ENCODE assay signal across 23 cellular contexts in genomic region chr16:53057658-53058057, GRCh38. TPM values are rescaled to one million over a fixed set of nuclear protein-coding genes. Genes with fewer than 3 reads are reported as not detected.
DNase-seq lines count a peak whose midpoint lies in the region; ATAC-seq and TF ChIP-seq lines count a peak whose summit lies in the region.
"Had no signal": no experiment of that assay in that cellular context is flagged by ENCODE, and none has a peak within 500 bp of the region (broad histone marks: within the 10 kb centered on the region; RNA-seq: fewer than 3 reads in every experiment).

No MANE protein-coding gene starts in this region.

- H3K14ac ChIP-seq in IMR-90 (replicated peaks; ENCODE audit: low read depth, low read length), result 0 out of 2 replicates have a peak overlapping the region, but pooled peaks have one; percentile 62

- H3K9me3 Mint-ChIP-seq in endothelial cell (ENCODE audit: unreplicated experiment), result no peaks in the 10 kb centered on the region
- H3K9me3 Mint-ChIP-seq: activated T-cell treated with anti-CD3 and anti-CD28 coated beads, Interleukin-2, amount 50 U/mL, for 24 hours; naive thymus-derived CD8-positive, alpha-beta T cell; T-helper 1 cell treated with Interleukin-12 subunit alpha and Interleukin-12 subunit beta and Interleukin-4 antibody, amounts not matched to agents 30 μg/mL and 1 μg/mL, for 36 hours had no signal

- H3K27me3 ChIP-seq in IMR-90 (ENCODE audit: control insufficient read depth, insufficient read depth, low read length), result no peaks in the 10 kb centered on the region
- no peaks in the 10 kb centered on the region for H3K27me3 ChIP-seq in smooth muscle cell (ENCODE audit: low read depth)
- H3K27me3 ChIP-seq: brain microvascular endothelial cell, MG63 had no signal

- in situ Hi-C loops in IMR-90 (cut with MboI; ENCODE audit: low sequenced_read_pairs), result loop anchor here (10.0 to 25.0 kb wide), 4 partner anchors 97 to 1170 kb away; partner anchors contain the start of gene RBL2

- H3K27ac ChIP-seq in IMR-90 (ENCODE audit: insufficient read depth, low read length) (no peak overlapping the region), OCI-LY7 (ENCODE audit: low read depth, low read length, poor library complexity, severe bottlenecking) (peak overlapping the region; percentile 92), smooth muscle cell (ENCODE audit: low read depth) (peak overlapping the region; percentile 23)
- H3K27ac ChIP-seq: brain microvascular endothelial cell, SK-N-MC had no signal

- POLR2A ChIA-PET in IMR-90 (lab: Charles Lee; ENCODE audit: unreplicated experiment), result no interaction called here
- POLR2A ChIA-PET in OCI-LY7 (lab: Charles Lee), result interaction anchor here (1.0 to 6.0 kb wide), 7 partner anchors 9 to 151 kb away, joined by 3 to 77 read pairs (median 9); no protein-coding TSS in a partner anchor

- BruUV-seq in IMR-90 (replicated peaks; lab: Mats Ljungman, UMichigan) (no TSS peak), OCI-LY7 (replicated peaks; lab: Mats Ljungman, UMichigan) (no TSS peak)

- peak overlapping the region; percentile 14; the same call in 1 of the 2 replicates for H3K4ac ChIP-seq in IMR-90 (ENCODE audit: low read depth, low read length)

- no peak for DNase-seq in IMR-90
- no peak for DNase-seq in OCI-LY7 (ENCODE audit: low spot score)
- DNase-seq in endothelial cell (ENCODE audit: low spot score), result no peak
- DNase-seq in smooth muscle cell (lab: John Stamatoyannopoulos, UW; ENCODE audit: unreplicated experiment), result no peak
- DNase-seq in ureter (ENCODE audit: low spot score), result no peak
- no peak for DNase-seq in UCSD-AML1 (lab: John Stamatoyannopoulos, UW; ENCODE audit: unreplicated experiment)
- no peak for DNase-seq in cerebellum (ENCODE audit: low spot score)
- DNase-seq: activated CD4-positive, alpha-beta T cell treated with anti-CD3 and anti-CD28 coated beads for 36 hours; activated CD8-positive, alpha-beta memory T cell treated with anti-CD3 and anti-CD28 coated beads for 24 hours; activated naive CD4-positive, alpha-beta T cell; activated T-cell treated with anti-CD3 and anti-CD28 coated beads, Interleukin-2, amount 50 U/mL, for 24 hours; brain microvascular endothelial cell; GOT3; MG63; midbrain; naive thymus-derived CD8-positive, alpha-beta T cell; NCI-H1436; NCI-H446; NCI-H774; stimulated activated CD4-positive, alpha-beta T cell treated with anti-CD3 and anti-CD28 coated beads, Interleukin-2, amount 100 ng/mL, for 48 hours had no signal

- no peak overlapping the region for H2BK20ac ChIP-seq in IMR-90 (ENCODE audit: low read depth, low read length)

- no peak for TF ChIP-seq POLR2A in IMR-90 (IDR thresholded peaks at IDR 0.05; ENCODE audit: low read depth, low read length)

- intact Hi-C loops in IMR-90 (cut with micrococcal nuclease), result no loop called here
- intact Hi-C loops in OCI-LY7 (cut with micrococcal nuclease; ENCODE audit: unreplicated experiment), result loop anchor here (5.0 kb wide), 1 partner anchor 445 kb away; the partner anchor contains the start of gene AKTIP

- H3K23ac ChIP-seq in IMR-90 (ENCODE audit: low read depth, low read length), result no peak overlapping the region

- H3K4me1 Mint-ChIP-seq in endothelial cell (ENCODE audit: unreplicated experiment), result peaks cover 26% of the 10 kb centered on the region

- H3K79me1 ChIP-seq in IMR-90 (ENCODE audit: low read depth in 1 of 2, low read length in 2 of 2), result peaks cover 20 to 66% of the 10 kb centered on the region in 2 experiments

- H3K4me3 ChIP-seq in IMR-90 (ENCODE audit: insufficient read depth, low read depth, low read length) (no peak overlapping the region), OCI-LY7 (ENCODE audit: low read depth, low read length, poor library complexity, severe bottlenecking) (peak overlapping the region; percentile 59), smooth muscle cell (no peak overlapping the region)
- H3K4me3 ChIP-seq: MG63, SK-N-MC had no signal

- H4K5ac ChIP-seq in IMR-90 (ENCODE audit: low read depth, low read length), result no peak overlapping the region

- 0 out of 3 replicates have a peak overlapping the region, but pooled peaks have one; percentile 25 for H2BK15ac ChIP-seq in IMR-90 (ENCODE audit: low read depth, low read length)

- peak overlapping the region; percentile 13 for H3K4me3 Mint-ChIP-seq in endothelial cell (ENCODE audit: unreplicated experiment)
- H3K4me3 Mint-ChIP-seq: activated CD4-positive, alpha-beta T cell treated with anti-CD3 and anti-CD28 coated beads for 36 hours; activated T-cell treated with anti-CD3 and anti-CD28 coated beads, Interleukin-2, amount 50 U/mL, for 24 hours; naive thymus-derived CD8-positive, alpha-beta T cell; T-helper 1 cell treated with Interleukin-12 subunit alpha and Interleukin-12 subunit beta and Interleukin-4 antibody, amounts not matched to agents 30 μg/mL and 1 μg/mL, for 36 hours had no signal

- TF ChIP-seq CTCF in IMR-90 (conservative IDR thresholded peaks at IDR 0.05; ENCODE audit: low read depth, low read length) (no peak), OCI-LY7 (conservative IDR thresholded peaks at IDR 0.05; ENCODE audit: low read length) (no peak), endothelial cell (IDR thresholded peaks at IDR 0.05; ENCODE audit: unreplicated experiment) (no peak), smooth muscle cell (IDR thresholded peaks at IDR 0.05; ENCODE audit: borderline replicate concordance, insufficient read depth, poor library complexity, severe bottlenecking) (no peak)

- peaks cover 11% of the 10 kb centered on the region for H3F3A ChIP-seq in smooth muscle cell (ENCODE audit: low read depth)

- peaks cover 3% of the 10 kb centered on the region for H3K27me3 Mint-ChIP-seq in endothelial cell (ENCODE audit: unreplicated experiment)
- H3K27me3 Mint-ChIP-seq: activated T-cell treated with anti-CD3 and anti-CD28 coated beads, Interleukin-2, amount 50 U/mL, for 24 hours had no signal

- no peaks in the 10 kb centered on the region for H3K9me2 ChIP-seq in OCI-LY7 (ENCODE audit: insufficient read depth, low read length)

- ATAC-seq in IMR-90 (ENCODE audit: low read depth), result no peak
- ATAC-seq: activated CD4-positive, alpha-beta T cell treated with anti-CD3 and anti-CD28 coated beads for 36 hours; left lobe of liver; naive thymus-derived CD8-positive, alpha-beta T cell had no signal

- H3K9me1 ChIP-seq in IMR-90 (ENCODE audit: insufficient read depth, low read length), result peaks cover 11% of the 10 kb centered on the region

- no peak overlapping the region for H3K27ac Mint-ChIP-seq in endothelial cell (ENCODE audit: unreplicated experiment)
- H3K27ac Mint-ChIP-seq: activated CD4-positive, alpha-beta T cell treated with anti-CD3 and anti-CD28 coated beads for 36 hours; activated T-cell treated with anti-CD3 and anti-CD28 coated beads, Interleukin-2, amount 50 U/mL, for 24 hours; T-helper 1 cell treated with Interleukin-12 subunit alpha and Interleukin-12 subunit beta and Interleukin-4 antibody, amounts not matched to agents 30 μg/mL and 1 μg/mL, for 36 hours had no signal

- H2BK5ac ChIP-seq in IMR-90 (ENCODE audit: low read depth, low read length, poor library complexity, severe bottlenecking), result no peak overlapping the region

- 0 out of 2 replicates have a peak overlapping the region, but pooled peaks have one; percentile 9 for H2BK120ac ChIP-seq in IMR-90 (ENCODE audit: low read depth, low read length)

- dilution Hi-C loops in IMR-90 (cut with HindIII; ENCODE audit: low sequenced_read_pairs, unreplicated experiment), result no loop called here

- no peak overlapping the region for H3K9ac ChIP-seq in IMR-90 (ENCODE audit: low read depth, low read length)
- no peak overlapping the region for H3K9ac ChIP-seq in smooth muscle cell (ENCODE audit: low read depth)

- peaks cover 69% of the 10 kb centered on the region for H3K79me2 ChIP-seq in OCI-LY7 (ENCODE audit: insufficient read depth, low read depth, low read length)
- H3K79me2 ChIP-seq in smooth muscle cell (ENCODE audit: low read depth), result peaks cover 66% of the 10 kb centered on the region

- H3K18ac ChIP-seq in IMR-90 (ENCODE audit: low read depth, low read length), result no peak overlapping the region

- H3K36me3 Mint-ChIP-seq in endothelial cell (ENCODE audit: low read depth, unreplicated experiment), result no peaks in the 10 kb centered on the region
- H3K36me3 Mint-ChIP-seq: naive thymus-derived CD8-positive, alpha-beta T cell had no signal

- H3K36me3 ChIP-seq in IMR-90 (ENCODE audit: control insufficient read depth, insufficient read depth, low read length) (no peaks in the 10 kb centered on the region), OCI-LY7 (ENCODE audit: insufficient read depth, low read length) (no peaks in the 10 kb centered on the region), smooth muscle cell (ENCODE audit: low read depth) (no peaks in the 10 kb centered on the region)
- H3K36me3 ChIP-seq: brain microvascular endothelial cell had no signal

- H4K91ac ChIP-seq in IMR-90 (ENCODE audit: insufficient read depth, low read depth, low read length), result peak overlapping the region; percentile 45; the same call in 1 of the 2 replicates

- 0 out of 2 replicates have a peak, but pooled peaks cover 3% of the 10 kb centered on the region for H4K20me1 ChIP-seq in IMR-90 (ENCODE audit: insufficient read depth, low read length)
- H4K20me1 ChIP-seq in OCI-LY7 (ENCODE audit: insufficient read depth, low read length), result no peaks in the 10 kb centered on the region
- no peaks in the 10 kb centered on the region for H4K20me1 ChIP-seq in smooth muscle cell (ENCODE audit: low read depth)

- CTCF ChIA-PET in IMR-90 (lab: Yijun Ruan, JAX), result interaction anchor here (0.7 kb wide), 1 partner anchor 34 kb away, joined by 3 read pairs; no protein-coding TSS in a partner anchor
- CTCF ChIA-PET in OCI-LY7 (lab: Charles Lee; ENCODE audit: unreplicated experiment), result interaction anchor here (1.1 kb wide), 1 partner anchor 41 kb away, joined by 3 read pairs; no protein-coding TSS in a partner anchor

- TF ChIP-seq RAD21 in IMR-90 (IDR thresholded peaks at IDR 0.05; ENCODE audit: low read length), result no peak

- no peak overlapping the region for H3K56ac ChIP-seq in IMR-90 (ENCODE audit: extremely low read depth, insufficient read depth, low read length)

- no peak overlapping the region for H4K8ac ChIP-seq in IMR-90 (ENCODE audit: low read depth in 2 of 2, low read length in 2 of 2)

- peak overlapping the region; percentile 43; the same call in 1 of the 2 replicates for H2AK5ac ChIP-seq in IMR-90 (ENCODE audit: low read depth, low read length)

- WGBS in IMR-90 (ENCODE audit: extremely low coverage in 2 of 2, insufficient read length in 1 of 2), 2 experiments, result no CpG with 5 or more reads among the region's 8 CpGs
- WGBS in smooth muscle cell (ENCODE audit: low lambda C conversion rate), result 58% methylated on average over 8 of the region's 8 CpGs

- no peaks in the 10 kb centered on the region for H3K9me3 ChIP-seq in IMR-90 (ENCODE audit: control insufficient read depth, insufficient read depth, low read length)
- no peaks in the 10 kb centered on the region for H3K9me3 ChIP-seq in OCI-LY7 (ENCODE audit: low read length)
- H3K9me3 ChIP-seq in smooth muscle cell (replicated peaks; ENCODE audit: low read depth), result no peaks in the 10 kb centered on the region
- H3K9me3 ChIP-seq: MG63 had no signal

- H3K4me2 ChIP-seq in IMR-90 (ENCODE audit: low read depth, low read length) (no peak overlapping the region), OCI-LY7 (ENCODE audit: low read length) (peak overlapping the region; percentile 89), smooth muscle cell (no peak overlapping the region)

- H3K4me1 ChIP-seq in IMR-90 (ENCODE audit: control insufficient read depth, insufficient read depth, low read length) (peaks cover 17% of the 10 kb centered on the region), OCI-LY7 (ENCODE audit: insufficient read depth, low read length, poor library complexity, severe bottlenecking) (peaks cover 74% of the 10 kb centered on the region), smooth muscle cell (ENCODE audit: low read depth) (peaks cover 10% of the 10 kb centered on the region)

- no peak overlapping the region for H2AK9ac ChIP-seq in IMR-90 (replicated peaks; ENCODE audit: low read depth, low read length, poor library complexity)

- H2AFZ ChIP-seq in IMR-90 (replicated peaks; ENCODE audit: low read length, poor library complexity) (no peak overlapping the region), OCI-LY7 (ENCODE audit: low read length) (peak overlapping the region; percentile 61; the same call in 1 of the 2 replicates), smooth muscle cell (ENCODE audit: low read depth) (no peak overlapping the region)

RNA-seq across cellular contexts. Expression of gene CHD9, which starts 2.9 kb away (rescaled TPM):
- 48.8 and 61.4 TPM in 2 replicates for total RNA-seq in IMR-90 (2012; rRNA removed)
- 8.4 and 9.1 TPM in 2 replicates for polyA plus RNA-seq in IMR-90 (2012; rRNA removed)
- polyA plus RNA-seq in IMR-90 (2012; cell fraction: cytosol; rRNA removed), result 0.93 and 1.8 TPM in 2 replicates
- 1.9 and 26.7 TPM in 2 replicates for polyA plus RNA-seq in IMR-90 (2012; cell fraction: nucleus; rRNA removed; ENCODE audit: low replicate concordance)
- 52.6 and 56.5 TPM in 2 replicates for total RNA-seq in OCI-LY7 (2014; rRNA removed; shearing (Covaris generic))
- total RNA-seq in OCI-LY7 (2022), result 85.9 and 98.7 TPM in 2 replicates
- total RNA-seq in endothelial cell (ENCODE audit: unreplicated experiment), result 49.2 TPM
- 101 and 117 TPM in 2 replicates for total RNA-seq in smooth muscle cell
- 43.7 and 50.6 TPM in 2 replicates for polyA plus RNA-seq in smooth muscle cell
- 135 TPM for total RNA-seq in ureter
- total RNA-seq in cerebellum, result 185 TPM

RNA-seq across cellular contexts. Expression of gene CHD9NB, which starts 5.0 kb away (rescaled TPM):
- total RNA-seq in IMR-90 (2012; rRNA removed) (1.1 TPM in 2 replicates), OCI-LY7 (2022) (not detected in 2 replicates), endothelial cell (ENCODE audit: unreplicated experiment) (2.0 TPM), smooth muscle cell (not detected in 2 replicates), ureter (2.2 TPM), cerebellum (0.73 TPM)
- polyA plus RNA-seq in IMR-90 (2012; rRNA removed) (0.94 and 1.2 TPM in 2 replicates), smooth muscle cell (not detected in 2 replicates)
- 0.29 and 0.55 TPM in 2 replicates for polyA plus RNA-seq in IMR-90 (2012; cell fraction: cytosol; rRNA removed)
- polyA plus RNA-seq in IMR-90 (2012; cell fraction: nucleus; rRNA removed; ENCODE audit: low replicate concordance), result 0.41 and 0.61 TPM in 2 replicates
- total RNA-seq in OCI-LY7 (2014; rRNA removed; shearing (Covaris generic)), result 0.10 TPM in 1 of 2 replicates, not detected in the other
- total RNA-seq: naive thymus-derived CD8-positive, alpha-beta T cell had no signal
- polyA plus RNA-seq: naive thymus-derived CD8-positive, alpha-beta T cell had no signal
